16 cellular contexts compared by ENCODE assay signal in genomic region chr11:34653031-34653430, GRCh38. TPM values are rescaled to one million over a fixed set of nuclear protein-coding genes. Genes with fewer than 3 reads are reported as not detected.
DNase-seq lines count a peak whose midpoint lies in the region; ATAC-seq, FAIRE-seq and TF ChIP-seq lines count a peak whose summit lies in the region.
"Had no signal": no experiment of that assay in that cellular context is flagged by ENCODE, and none has a peak within 500 bp of the region (broad histone marks: within the 10 kb centered on the region; RNA-seq: fewer than 3 reads in every experiment).

No MANE protein-coding gene starts in this region.

- no peak for TF ChIP-seq POLR2A in gastroesophageal sphincter (IDR thresholded peaks at IDR 0.05)

- CTCF ChIA-PET in activated B cell treated with CpG ODN at 0.5 μM for 24 hours (lab: Charles Lee): interaction anchor here (1.4 to 4.8 kb wide), 4 partner anchors 21 to 66 kb away, joined by 3 to 79 read pairs (median 4); no protein-coding TSS in a partner anchor

- H3K9me3 Mint-ChIP-seq in HFFc6 (peaks cover 9% of the 10 kb centered on the region), activated B cell treated with CpG ODN at 0.5 μM for 24 hours (no peaks in the 10 kb centered on the region)
- H3K9me3 Mint-ChIP-seq in stimulated activated memory B cell treated with anti-CD40 and anti-IgM and Interleukin-4, amounts not matched to agents 10 μg/mL and 1 μg/mL and 100 μg/mL, for 72 hours: no peaks in the 10 kb centered on the region

- H3K4me1 Mint-ChIP-seq in HFFc6 (ENCODE audit: low read depth): peaks cover 66% of the 10 kb centered on the region
- H3K4me1 Mint-ChIP-seq in activated B cell treated with CpG ODN at 0.5 μM for 24 hours: peaks cover 54% of the 10 kb centered on the region
- H3K4me1 Mint-ChIP-seq in stimulated activated memory B cell treated with anti-CD40 and anti-IgM and Interleukin-4, amounts not matched to agents 10 μg/mL and 1 μg/mL and 100 μg/mL, for 72 hours: peaks cover 49% of the 10 kb centered on the region

- no peak for TF ChIP-seq EP300 in gastroesophageal sphincter (IDR thresholded peaks at IDR 0.05)

- dilution Hi-C loops in keratinocyte (cut with MboI; ENCODE audit: extremely low pct_ligation_motif_present, low sequenced_read_pairs): no loop called here

- peak overlapping the region; percentile 54; the same call in 1 of the 2 replicates for H3K4me3 Mint-ChIP-seq in HFFc6
- peak overlapping the region; percentile 64 for H3K4me3 Mint-ChIP-seq in activated B cell treated with CpG ODN at 0.5 μM for 24 hours
- peak overlapping the region; percentile 42 for H3K4me3 Mint-ChIP-seq in stimulated activated memory B cell treated with anti-CD40 and anti-IgM and Interleukin-4, amounts not matched to agents 10 μg/mL and 1 μg/mL and 100 μg/mL, for 72 hours
- H3K4me3 Mint-ChIP-seq: CD4-positive, alpha-beta memory T cell had no signal

- H3K27ac Mint-ChIP-seq in HFFc6: peak overlapping the region; percentile 95
- H3K27ac Mint-ChIP-seq in activated B cell treated with CpG ODN at 0.5 μM for 24 hours: peak overlapping the region; percentile 80
- peak overlapping the region; percentile 79 for H3K27ac Mint-ChIP-seq in stimulated activated memory B cell treated with anti-CD40 and anti-IgM and Interleukin-4, amounts not matched to agents 10 μg/mL and 1 μg/mL and 100 μg/mL, for 72 hours

- ATAC-seq in activated B cell treated with CpG ODN at 0.5 μM for 24 hours (ENCODE audit: low read depth) (no peak), HG03521 (IDR thresholded peaks at IDR 0.05; ENCODE audit: unreplicated experiment) (no peak), gastroesophageal sphincter (no peak)
- no peak for ATAC-seq in stimulated activated memory B cell treated with anti-CD40 and anti-IgM and Interleukin-4, amounts not matched to agents 10 μg/mL and 1 μg/mL and 100 μg/mL, for 72 hours
- ATAC-seq: stimulated activated naive CD8-positive, alpha-beta T cell treated with anti-CD3 and anti-CD28 coated beads, Interleukin-15, Interleukin-2, amounts not matched to agents 100 U/mL and 50 U/mL, for 24 hours had no signal

- H3K36me3 Mint-ChIP-seq in HFFc6 (ENCODE audit: low read depth) (peaks cover 15% of the 10 kb centered on the region), activated B cell treated with CpG ODN at 0.5 μM for 24 hours (ENCODE audit: low read depth) (no peaks in the 10 kb centered on the region)
- H3K36me3 Mint-ChIP-seq in stimulated activated memory B cell treated with anti-CD40 and anti-IgM and Interleukin-4, amounts not matched to agents 10 μg/mL and 1 μg/mL and 100 μg/mL, for 72 hours: no peaks in the 10 kb centered on the region
- H3K36me3 Mint-ChIP-seq: CD4-positive, alpha-beta memory T cell had no signal

- DNase-seq in HFFc6: no peak
- no peak for DNase-seq in activated B cell treated with CpG ODN at 0.5 μM for 24 hours
- DNase-seq in keratinocyte (ENCODE audit: low read depth, low spot score): no peak
- no peak for DNase-seq in MV-4-11 (lab: John Stamatoyannopoulos, UW)
- no peak for DNase-seq in NCI-H1417 treated with DMSO at 0.1 percent for 48 hours (lab: John Stamatoyannopoulos, UW)
- DNase-seq: activated CD8-positive, alpha-beta memory T cell treated with anti-CD3 and anti-CD28 coated beads, Interleukin-2, amount 50 U/mL, for 4 hours; CD4-positive, alpha-beta memory T cell; mucosa of descending colon; NCI-H1436; NCI-H526 treated with DMSO at 0.1 percent for 48 hours; retina; SHP77 treated with DMSO at 0.1 percent for 48 hours; stimulated activated naive CD8-positive, alpha-beta T cell treated with anti-CD3 and anti-CD28 coated beads, Interleukin-15, Interleukin-2, amounts not matched to agents 100 U/mL and 50 U/mL, for 24 hours had no signal

- H3K9ac ChIP-seq in keratinocyte (ENCODE audit: control insufficient read depth, extremely low read depth, insufficient read depth, low read length): peak overlapping the region; percentile 52

- 85 to 100% methylated on average over 2 to 3 of the region's 3 CpGs for WGBS in gastroesophageal sphincter (ENCODE audit: low coverage in 1 of 2), 2 donors

- no peaks in the 10 kb centered on the region for H3K27me3 ChIP-seq in keratinocyte (ENCODE audit: control insufficient read depth, extremely low read depth, insufficient read depth, low read length)
- peaks cover 10% of the 10 kb centered on the region for H3K27me3 ChIP-seq in gastroesophageal sphincter

- H3K4me2 ChIP-seq in keratinocyte (ENCODE audit: control insufficient read depth, extremely low read depth, insufficient read depth, low read depth, low read length): peak overlapping the region; percentile 47

- no peaks in the 10 kb centered on the region for H4K20me1 ChIP-seq in keratinocyte (ENCODE audit: control insufficient read depth, extremely low read depth, insufficient read depth, low read length)

- H3K36me3 ChIP-seq in keratinocyte (ENCODE audit: control insufficient read depth in 2 of 2, extremely low read depth in 1 of 2, insufficient read depth in 2 of 2, low read length in 2 of 2): peaks cover 31 to 61% of the 10 kb centered on the region in 2 experiments
- no peaks in the 10 kb centered on the region for H3K36me3 ChIP-seq in gastroesophageal sphincter

- H3K79me2 ChIP-seq in keratinocyte (ENCODE audit: control insufficient read depth, insufficient read depth, low read length): no peaks in the 10 kb centered on the region

- POLR2A ChIA-PET in activated B cell treated with CpG ODN at 0.5 μM for 24 hours (lab: Charles Lee): interaction anchor here (2.3 to 5.3 kb wide), 4 partner anchors 18 to 67 kb away, joined by 13 to 38 read pairs (median 34); no protein-coding TSS in a partner anchor

- H3K27ac ChIP-seq in keratinocyte (ENCODE audit: control insufficient read depth, insufficient read depth, low read length): peak overlapping the region; percentile 74
- no peak overlapping the region for H3K27ac ChIP-seq in gastroesophageal sphincter

- no peak for FAIRE-seq in keratinocyte (lab: Jason Lieb, UNC)

- H3K9me3 ChIP-seq in keratinocyte (ENCODE audit: control insufficient read depth, low read depth, low read length) (no peaks in the 10 kb centered on the region), gastroesophageal sphincter (no peaks in the 10 kb centered on the region)
- H3K9me3 ChIP-seq: mucosa of descending colon had no signal

- no peak overlapping the region for H3K4me3 ChIP-seq in keratinocyte (ENCODE audit: control insufficient read depth in 2 of 3, extremely low read depth in 1 of 3, insufficient read depth in 2 of 3, low read depth in 1 of 3, low read length in 3 of 3)
- H3K4me3 ChIP-seq in gastroesophageal sphincter: no peak overlapping the region
- H3K4me3 ChIP-seq: mucosa of descending colon had no signal

- H3K9me1 ChIP-seq in keratinocyte (ENCODE audit: control insufficient read depth, extremely low read depth, insufficient read depth, low read length): no peaks in the 10 kb centered on the region

- intact Hi-C loops in activated B cell treated with CpG ODN at 0.5 μM for 24 hours (cut with micrococcal nuclease): loop anchor here (2.0 to 5.0 kb wide), 3 partner anchors 32 to 389 kb away; partner anchors contain the start of genes APIP and PDHX

- H3K27me3 Mint-ChIP-seq in HFFc6 (ENCODE audit: insufficient read depth) (no peaks in the 10 kb centered on the region; the same call in 1 of the 2 replicates), activated B cell treated with CpG ODN at 0.5 μM for 24 hours (no peaks in the 10 kb centered on the region)
- no peaks in the 10 kb centered on the region for H3K27me3 Mint-ChIP-seq in stimulated activated memory B cell treated with anti-CD40 and anti-IgM and Interleukin-4, amounts not matched to agents 10 μg/mL and 1 μg/mL and 100 μg/mL, for 72 hours

- TF ChIP-seq CTCF in HFFc6 (IDR thresholded peaks at IDR 0.05) (no peak), activated B cell treated with CpG ODN at 0.5 μM for 24 hours (IDR thresholded peaks at IDR 0.05) (no peak), keratinocyte (optimal IDR thresholded peaks at IDR 0.05 in 1 of 3, IDR thresholded peaks at IDR 0.05 in 1 of 3, conservative IDR thresholded peaks at IDR 0.05 in 1 of 3; ENCODE audit: extremely low read depth in 1 of 3, insufficient read depth in 2 of 3, low read length in 3 of 3) (no peak), gastroesophageal sphincter (IDR thresholded peaks at IDR 0.05) (no peak)

- H2AFZ ChIP-seq in keratinocyte (ENCODE audit: control insufficient read depth, low read length): no peak overlapping the region

- H3K4me1 ChIP-seq in keratinocyte (ENCODE audit: control insufficient read depth, extremely low read depth, insufficient read depth, low read length): peaks cover 45% of the 10 kb centered on the region
- H3K4me1 ChIP-seq in gastroesophageal sphincter: no peaks in the 10 kb centered on the region

RNA-seq across cellular contexts. Expression of gene EHF, which starts 32.1 kb away (rescaled TPM):
- under 1 TPM in 1 of 6 experiments, not detected in 5; 0.09 TPM for total RNA-seq in HFFc6 (2021; fragmentation: NEBNext Ultra II Directional; extraction: Animal tissue kit (Norgen Biotek cat#: 25700))
- 1.1 and 1.4 TPM in 2 replicates for total RNA-seq in activated B cell treated with CpG ODN at 0.5 μM for 24 hours
- 64.1 to 74.7 TPM (median 64.2 TPM) in 3 replicates for polyA plus RNA-seq in keratinocyte
- 166 TPM for polyA plus RNA-seq in keratinocyte (2011; ENCODE audit: low read depth)
- 35.4 and 44.1 TPM in 2 replicates for polyA plus RNA-seq in keratinocyte (2011; cell fraction: cytosol; rRNA removed)
- 63.4 and 73.7 TPM in 2 replicates for polyA plus RNA-seq in keratinocyte (2011; cell fraction: nucleus; rRNA removed)
- polyA plus RNA-seq in keratinocyte (2012; ENCODE audit: low replicate concordance): 46.1 and 56.5 TPM in 2 replicates
- 159 to 232 TPM (median 215 TPM) in 3 replicates for polyA minus RNA-seq in keratinocyte
- polyA minus RNA-seq in keratinocyte (2011; cell fraction: cytosol; rRNA and poly(A)+ RNA removed): 70.0 TPM
- polyA minus RNA-seq in keratinocyte (2011; cell fraction: nucleus; rRNA and poly(A)+ RNA removed): 73.6 and 104 TPM in 2 replicates
- total RNA-seq in gastroesophageal sphincter: 10 to 100 TPM in 1 of 4 donors, 1 to 10 TPM in 1, under 1 TPM in 2; 0.13 to 30.0 (median 1.0) TPM
- total RNA-seq: CD4-positive, alpha-beta memory T cell had no signal
- polyA plus RNA-seq: CD4-positive, alpha-beta memory T cell had no signal
